9 cellular contexts compared by ENCODE assay signal in the genomic region with DNA sequence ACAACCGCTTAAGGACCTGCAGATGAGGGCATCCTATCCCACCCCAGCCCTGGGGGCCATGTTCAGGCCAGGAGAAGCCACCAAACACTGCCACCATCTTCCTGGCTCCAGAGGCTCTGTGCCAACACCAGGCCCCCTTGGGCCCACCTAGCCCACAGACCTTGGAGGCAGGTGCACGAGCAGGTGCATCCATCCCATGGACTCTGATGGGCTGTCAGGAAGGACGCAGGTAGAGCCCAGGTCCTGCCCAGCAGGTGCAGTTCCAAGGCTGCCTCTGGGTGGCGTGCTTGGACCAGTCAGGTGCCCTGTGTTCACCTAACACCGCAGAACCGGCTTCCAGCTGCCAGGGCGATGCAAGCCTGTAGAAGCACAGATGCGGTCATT. TPM values are rescaled to one million over a fixed set of nuclear protein-coding genes. Genes with fewer than 3 reads are reported as not detected.
DNase-seq lines count a peak whose midpoint lies in the region; ATAC-seq and TF ChIP-seq lines count a peak whose summit lies in the region.
"Had no signal": no experiment of that assay in that cellular context is flagged by ENCODE, and none has a peak within 500 bp of the region (broad histone marks: within the 10 kb centered on the region; RNA-seq: fewer than 3 reads in every experiment).

No MANE protein-coding gene starts in this region.

- H3K27me3 Mint-ChIP-seq in CD8-positive, alpha-beta T cell (ENCODE audit: low read depth), result peaks cover 16% of the 10 kb centered on the region

- H3K36me3 Mint-ChIP-seq in CD8-positive, alpha-beta T cell, result no peaks in the 10 kb centered on the region

- ATAC-seq in CD8-positive, alpha-beta T cell, result peak; percentile 84
- no peak for ATAC-seq in HG02623 (IDR thresholded peaks at IDR 0.05; ENCODE audit: unreplicated experiment)

- H3K27ac ChIP-seq in CD8-positive, alpha-beta T cell (ENCODE audit: low read depth, low read length), result no peak overlapping the region

- no peak overlapping the region for H3K27ac Mint-ChIP-seq in CD8-positive, alpha-beta T cell

- no peaks in the 10 kb centered on the region for H3K36me3 ChIP-seq in CD8-positive, alpha-beta T cell (ENCODE audit: insufficient read depth, low read length)
- H3K36me3 ChIP-seq: HAP-1 had no signal

- no peaks in the 10 kb centered on the region for H3K9me3 ChIP-seq in CD8-positive, alpha-beta T cell (ENCODE audit: low read length)
- H3K9me3 ChIP-seq: HAP-1 had no signal

- no peaks in the 10 kb centered on the region for H3K9me3 Mint-ChIP-seq in CD8-positive, alpha-beta T cell

- intact Hi-C loops in CD8-positive, alpha-beta T cell (cut with DNase I, micrococcal nuclease), result loop anchor here in 1 of 2 experiments (1.0 kb wide), 1 partner anchor 385 kb away; the partner anchor contains the start of gene IDUA

- H3K4me1 ChIP-seq in CD8-positive, alpha-beta T cell (ENCODE audit: insufficient read depth, low read length), result peaks cover 11% of the 10 kb centered on the region
- H3K4me1 ChIP-seq: HAP-1 had no signal

- no peak overlapping the region for H3K4me3 ChIP-seq in CD8-positive, alpha-beta T cell (ENCODE audit: low read depth, low read length)
- H3K4me3 ChIP-seq in epithelial cell of esophagus (ENCODE audit: low read length), result no peak overlapping the region
- H3K4me3 ChIP-seq: HAP-1 had no signal

- peaks cover 8% of the 10 kb centered on the region for H3K4me1 Mint-ChIP-seq in CD8-positive, alpha-beta T cell (ENCODE audit: low read depth)

- peak; percentile 20 to 70 (median 53) for DNase-seq in CD8-positive, alpha-beta T cell
- DNase-seq in LHCN-M2 (ENCODE audit: low read depth), result peak; percentile 19
- peak; percentile 89 for DNase-seq in activated CD4-positive, alpha-beta T cell treated with anti-CD3 and anti-CD28 coated beads for 48 hours
- DNase-seq in epithelial cell of esophagus (ENCODE audit: low read depth), result peak; percentile 50
- peak; percentile 23 for DNase-seq in pons (ENCODE audit: low spot score)
- DNase-seq in GM19238 (ENCODE audit: insufficient read length, low spot score), result no peak
- no peak for DNase-seq in NCI-H510A treated with DMSO at 0.1 percent for 48 hours (lab: John Stamatoyannopoulos, UW)

- TF ChIP-seq CTCF in CD8-positive, alpha-beta T cell (IDR thresholded peaks at IDR 0.05), result peak; percentile 55
- TF ChIP-seq CTCF in epithelial cell of esophagus (IDR thresholded peaks at IDR 0.05; ENCODE audit: insufficient read depth, low read depth, low read length, missing control alignments), result peak; percentile 64

- H3K4me3 Mint-ChIP-seq in CD8-positive, alpha-beta T cell, result no peak overlapping the region

- no peaks in the 10 kb centered on the region for H3K27me3 ChIP-seq in CD8-positive, alpha-beta T cell (ENCODE audit: insufficient read depth, low read length)

- POLR2A ChIA-PET in CD8-positive, alpha-beta T cell (lab: Charles Lee), result no interaction called here

- CTCF ChIA-PET in CD8-positive, alpha-beta T cell (lab: Charles Lee), result interaction anchor here (0.6 to 0.9 kb wide), 3 partner anchors 14 to 70 kb away, joined by 3 to 4 read pairs (median 4); no protein-coding TSS in a partner anchor

RNA-seq across cellular contexts. Expression of gene PDE6B, which starts 22.8 kb away (rescaled TPM):
- 10 to 100 TPM; 10.3 to 10.4 TPM for total RNA-seq in CD8-positive, alpha-beta T cell
- total RNA-seq in LHCN-M2 (2014; rRNA removed), result 0.06 and 0.29 TPM in 2 replicates
- polyA plus RNA-seq in LHCN-M2 (2012), result 0.19 TPM

RNA-seq across cellular contexts. Expression of gene TMEM271, which starts 26.5 kb away (rescaled TPM):
- total RNA-seq in CD8-positive, alpha-beta T cell, result not detected
- not detected in 2 replicates for total RNA-seq in LHCN-M2 (2014; rRNA removed)
- polyA plus RNA-seq in LHCN-M2 (2012), result 0.02 TPM

Comparison
In these comparisons a context has a peak if more than half of its experiments do, and no peak if none do; other contexts are left out.
1. DNase-seq: peak in CD8-positive, alpha-beta T cell (7 of 7), LHCN-M2 (single experiment), activated CD4-positive, alpha-beta T cell treated with anti-CD3 and anti-CD28 coated beads for 48 hours (single experiment), epithelial cell of esophagus (single experiment) and pons (single experiment); none in GM19238 (single experiment) and NCI-H510A treated with DMSO at 0.1 percent for 48 hours (single experiment).